Comparison of ENCODE assay signal across 1 cellular context in the genomic region with DNA sequence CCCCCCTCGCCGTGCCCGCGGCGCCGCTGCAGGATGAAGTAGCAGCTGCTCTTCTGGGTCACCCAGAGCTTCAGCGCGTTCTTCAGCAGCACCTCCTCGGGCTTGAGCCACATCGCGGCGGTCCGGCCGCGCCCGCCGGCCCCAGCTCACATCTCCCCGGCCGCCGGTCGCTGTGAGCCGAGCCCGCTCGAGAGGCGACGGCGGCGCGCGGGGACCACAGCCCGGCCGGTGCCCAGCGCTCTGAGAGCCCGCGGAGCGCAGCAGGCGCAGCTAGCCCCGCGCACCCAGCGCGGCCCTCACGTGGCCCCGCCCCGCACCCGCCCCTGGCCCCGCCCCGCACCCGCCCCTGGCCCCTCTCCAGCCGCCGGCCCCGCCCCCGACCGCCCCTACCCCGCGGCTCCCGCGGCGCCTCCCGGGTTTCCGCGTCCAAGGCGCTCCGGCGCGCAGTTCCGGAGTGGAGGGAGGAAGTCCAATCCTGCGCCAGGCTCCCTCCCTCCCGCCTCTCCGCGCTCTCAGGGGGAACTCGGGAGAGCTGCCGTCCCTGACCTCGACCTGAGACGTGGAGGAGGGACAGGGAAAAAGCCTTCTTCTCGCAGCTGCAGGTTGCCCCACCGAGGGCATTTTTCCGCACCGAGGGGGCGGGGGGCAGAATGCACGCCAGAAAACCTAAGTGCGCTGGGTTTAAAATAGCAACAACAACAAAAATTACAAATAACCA.
TF ChIP-seq lines count a peak whose summit lies in the region.

A gene (minus strand): TSS at position 242 of the 718 bp plus-strand sequence. CDS start 129 bp downstream, at position 113.

TF ChIP-seq in HepG2, 621 proteins besides CTCF, POLR2A, EP300 and RAD21 (continued from another document and continues in another):
- TF ChIP-seq, protein P1, sequence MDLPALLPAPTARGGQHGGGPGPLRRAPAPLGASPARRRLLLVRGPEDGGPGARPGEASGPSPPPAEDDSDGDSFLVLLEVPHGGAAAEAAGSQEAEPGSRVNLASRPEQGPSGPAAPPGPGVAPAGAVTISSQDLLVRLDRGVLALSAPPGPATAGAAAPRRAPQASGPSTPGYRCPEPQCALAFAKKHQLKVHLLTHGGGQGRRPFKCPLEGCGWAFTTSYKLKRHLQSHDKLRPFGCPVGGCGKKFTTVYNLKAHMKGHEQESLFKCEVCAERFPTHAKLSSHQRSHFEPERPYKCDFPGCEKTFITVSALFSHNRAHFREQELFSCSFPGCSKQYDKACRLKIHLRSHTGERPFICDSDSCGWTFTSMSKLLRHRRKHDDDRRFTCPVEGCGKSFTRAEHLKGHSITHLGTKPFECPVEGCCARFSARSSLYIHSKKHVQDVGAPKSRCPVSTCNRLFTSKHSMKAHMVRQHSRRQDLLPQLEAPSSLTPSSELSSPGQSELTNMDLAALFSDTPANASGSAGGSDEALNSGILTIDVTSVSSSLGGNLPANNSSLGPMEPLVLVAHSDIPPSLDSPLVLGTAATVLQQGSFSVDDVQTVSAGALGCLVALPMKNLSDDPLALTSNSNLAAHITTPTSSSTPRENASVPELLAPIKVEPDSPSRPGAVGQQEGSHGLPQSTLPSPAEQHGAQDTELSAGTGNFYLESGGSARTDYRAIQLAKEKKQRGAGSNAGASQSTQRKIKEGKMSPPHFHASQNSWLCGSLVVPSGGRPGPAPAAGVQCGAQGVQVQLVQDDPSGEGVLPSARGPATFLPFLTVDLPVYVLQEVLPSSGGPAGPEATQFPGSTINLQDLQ (CRISPR knock-in tag; IDR thresholded peaks at IDR 0.05): peak; percentile 47; the same call in 1 of the 2 replicates
- TF ChIP-seq ZNF782 (CRISPR knock-in tag; IDR thresholded peaks at IDR 0.05; ENCODE audit: borderline replicate concordance): no peak
- TF ChIP-seq ZFP82 (CRISPR knock-in tag; IDR thresholded peaks at IDR 0.05; ENCODE audit: borderline replicate concordance): peak; percentile 73; the same call in 1 of the 2 replicates
- TF ChIP-seq ZNF552 (CRISPR knock-in tag; IDR thresholded peaks at IDR 0.05; ENCODE audit: borderline replicate concordance): no peak
- TF ChIP-seq HMG20B (CRISPR knock-in tag; conservative IDR thresholded peaks at IDR 0.05): peak; percentile 16; the same call in 1 of the 2 replicates
- peak; percentile 66 for TF ChIP-seq ZMYM4 (CRISPR knock-in tag; IDR thresholded peaks at IDR 0.05)
- TF ChIP-seq SP2 (CRISPR knock-in tag; IDR thresholded peaks at IDR 0.05): no peak
- TF ChIP-seq SALL2 (CRISPR knock-in tag; IDR thresholded peaks at IDR 0.05): peak; percentile 32; the same call in 1 of the 2 replicates
- TF ChIP-seq, protein P2, sequence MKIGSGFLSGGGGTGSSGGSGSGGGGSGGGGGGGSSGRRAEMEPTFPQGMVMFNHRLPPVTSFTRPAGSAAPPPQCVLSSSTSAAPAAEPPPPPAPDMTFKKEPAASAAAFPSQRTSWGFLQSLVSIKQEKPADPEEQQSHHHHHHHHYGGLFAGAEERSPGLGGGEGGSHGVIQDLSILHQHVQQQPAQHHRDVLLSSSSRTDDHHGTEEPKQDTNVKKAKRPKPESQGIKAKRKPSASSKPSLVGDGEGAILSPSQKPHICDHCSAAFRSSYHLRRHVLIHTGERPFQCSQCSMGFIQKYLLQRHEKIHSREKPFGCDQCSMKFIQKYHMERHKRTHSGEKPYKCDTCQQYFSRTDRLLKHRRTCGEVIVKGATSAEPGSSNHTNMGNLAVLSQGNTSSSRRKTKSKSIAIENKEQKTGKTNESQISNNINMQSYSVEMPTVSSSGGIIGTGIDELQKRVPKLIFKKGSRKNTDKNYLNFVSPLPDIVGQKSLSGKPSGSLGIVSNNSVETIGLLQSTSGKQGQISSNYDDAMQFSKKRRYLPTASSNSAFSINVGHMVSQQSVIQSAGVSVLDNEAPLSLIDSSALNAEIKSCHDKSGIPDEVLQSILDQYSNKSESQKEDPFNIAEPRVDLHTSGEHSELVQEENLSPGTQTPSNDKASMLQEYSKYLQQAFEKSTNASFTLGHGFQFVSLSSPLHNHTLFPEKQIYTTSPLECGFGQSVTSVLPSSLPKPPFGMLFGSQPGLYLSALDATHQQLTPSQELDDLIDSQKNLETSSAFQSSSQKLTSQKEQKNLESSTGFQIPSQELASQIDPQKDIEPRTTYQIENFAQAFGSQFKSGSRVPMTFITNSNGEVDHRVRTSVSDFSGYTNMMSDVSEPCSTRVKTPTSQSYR (CRISPR knock-in tag; IDR thresholded peaks at IDR 0.05; ENCODE audit: borderline replicate concordance): 0 out of 2 replicates have a peak, but pooled peaks have one; percentile 9
- TF ChIP-seq HDAC1 (CRISPR knock-in tag; IDR thresholded peaks at IDR 0.05): peak; percentile 85
- TF ChIP-seq MIER3 (CRISPR knock-in tag; IDR thresholded peaks at IDR 0.05; ENCODE audit: borderline replicate concordance): no peak
- peak; percentile 75 for TF ChIP-seq ZNF746 (CRISPR knock-in tag; IDR thresholded peaks at IDR 0.05)
- peak; percentile 54 for TF ChIP-seq RXRB (CRISPR knock-in tag; IDR thresholded peaks at IDR 0.05; ENCODE audit: borderline replicate concordance)
- no peak for TF ChIP-seq ZNF367 (CRISPR knock-in tag; IDR thresholded peaks at IDR 0.05; ENCODE audit: borderline replicate concordance)
- no peak for TF ChIP-seq ZNF629 (CRISPR knock-in tag; conservative IDR thresholded peaks at IDR 0.05)
- TF ChIP-seq STAG1 (CRISPR knock-in tag; IDR thresholded peaks at IDR 0.05): 0 out of 2 replicates have a peak, but pooled peaks have one; percentile 10
- TF ChIP-seq ZSCAN29 (CRISPR knock-in tag; conservative IDR thresholded peaks at IDR 0.05): no peak
- TF ChIP-seq, protein P3, sequence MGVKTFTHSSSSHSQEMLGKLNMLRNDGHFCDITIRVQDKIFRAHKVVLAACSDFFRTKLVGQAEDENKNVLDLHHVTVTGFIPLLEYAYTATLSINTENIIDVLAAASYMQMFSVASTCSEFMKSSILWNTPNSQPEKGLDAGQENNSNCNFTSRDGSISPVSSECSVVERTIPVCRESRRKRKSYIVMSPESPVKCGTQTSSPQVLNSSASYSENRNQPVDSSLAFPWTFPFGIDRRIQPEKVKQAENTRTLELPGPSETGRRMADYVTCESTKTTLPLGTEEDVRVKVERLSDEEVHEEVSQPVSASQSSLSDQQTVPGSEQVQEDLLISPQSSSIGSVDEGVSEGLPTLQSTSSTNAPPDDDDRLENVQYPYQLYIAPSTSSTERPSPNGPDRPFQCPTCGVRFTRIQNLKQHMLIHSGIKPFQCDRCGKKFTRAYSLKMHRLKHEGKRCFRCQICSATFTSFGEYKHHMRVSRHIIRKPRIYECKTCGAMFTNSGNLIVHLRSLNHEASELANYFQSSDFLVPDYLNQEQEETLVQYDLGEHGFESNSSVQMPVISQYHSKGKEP (CRISPR knock-in tag; IDR thresholded peaks at IDR 0.05): no peak
- TF ChIP-seq ZSCAN31 (CRISPR knock-in tag; IDR thresholded peaks at IDR 0.05; ENCODE audit: low read depth): peak; percentile 70; the same call in 1 of the 2 replicates
- TF ChIP-seq ZNF737 (CRISPR knock-in tag; IDR thresholded peaks at IDR 0.05; ENCODE audit: borderline replicate concordance): 0 out of 2 replicates have a peak, but pooled peaks have one; percentile 11
- no peak for TF ChIP-seq ATF7 (IDR thresholded peaks at IDR 0.05)
- TF ChIP-seq ATF7 (CRISPR knock-in tag; IDR thresholded peaks at IDR 0.05): no peak
- no peak for TF ChIP-seq SMAD3 (CRISPR knock-in tag; IDR thresholded peaks at IDR 0.05)
- no peak for TF ChIP-seq CBX2 (IDR thresholded peaks at IDR 0.05; ENCODE audit: low read depth, low read length)
- no peak for TF ChIP-seq CBX2 (CRISPR knock-in tag; IDR thresholded peaks at IDR 0.05; ENCODE audit: low read depth)
- no peak; the same call in 1 of the 2 replicates for TF ChIP-seq MXD4 (CRISPR knock-in tag; IDR thresholded peaks at IDR 0.05)
- no peak for TF ChIP-seq RFX5 (IDR thresholded peaks at IDR 0.05; ENCODE audit: low read depth, low read length)
- TF ChIP-seq RXRA (CRISPR knock-in tag; IDR thresholded peaks at IDR 0.05): peak; percentile 37; the same call in 1 of the 2 replicates
- no peak; the same call in 1 of the 2 replicates for TF ChIP-seq ZNF160 (CRISPR knock-in tag; IDR thresholded peaks at IDR 0.05)
- TF ChIP-seq XBP1 (CRISPR knock-in tag; IDR thresholded peaks at IDR 0.05): no peak
- TF ChIP-seq PAWR (CRISPR knock-in tag; IDR thresholded peaks at IDR 0.05; ENCODE audit: borderline replicate concordance): no peak
- TF ChIP-seq HHEX (CRISPR knock-in tag; IDR thresholded peaks at IDR 0.05): no peak
- TF ChIP-seq, protein P4, sequence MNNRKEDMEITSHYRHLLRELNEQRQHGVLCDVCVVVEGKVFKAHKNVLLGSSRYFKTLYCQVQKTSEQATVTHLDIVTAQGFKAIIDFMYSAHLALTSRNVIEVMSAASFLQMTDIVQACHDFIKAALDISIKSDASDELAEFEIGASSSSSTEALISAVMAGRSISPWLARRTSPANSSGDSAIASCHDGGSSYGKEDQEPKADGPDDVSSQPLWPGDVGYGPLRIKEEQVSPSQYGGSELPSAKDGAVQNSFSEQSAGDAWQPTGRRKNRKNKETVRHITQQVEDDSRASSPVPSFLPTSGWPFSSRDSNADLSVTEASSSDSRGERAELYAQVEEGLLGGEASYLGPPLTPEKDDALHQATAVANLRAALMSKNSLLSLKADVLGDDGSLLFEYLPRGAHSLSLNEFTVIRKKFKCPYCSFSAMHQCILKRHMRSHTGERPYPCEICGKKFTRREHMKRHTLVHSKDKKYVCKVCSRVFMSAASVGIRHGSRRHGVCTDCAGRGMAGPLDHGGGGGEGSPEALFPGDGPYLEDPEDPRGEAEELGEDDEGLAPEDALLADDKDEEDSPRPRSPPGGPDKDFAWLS (CRISPR knock-in tag; IDR thresholded peaks at IDR 0.05; ENCODE audit: borderline replicate concordance): no peak
- TF ChIP-seq, protein P5, sequence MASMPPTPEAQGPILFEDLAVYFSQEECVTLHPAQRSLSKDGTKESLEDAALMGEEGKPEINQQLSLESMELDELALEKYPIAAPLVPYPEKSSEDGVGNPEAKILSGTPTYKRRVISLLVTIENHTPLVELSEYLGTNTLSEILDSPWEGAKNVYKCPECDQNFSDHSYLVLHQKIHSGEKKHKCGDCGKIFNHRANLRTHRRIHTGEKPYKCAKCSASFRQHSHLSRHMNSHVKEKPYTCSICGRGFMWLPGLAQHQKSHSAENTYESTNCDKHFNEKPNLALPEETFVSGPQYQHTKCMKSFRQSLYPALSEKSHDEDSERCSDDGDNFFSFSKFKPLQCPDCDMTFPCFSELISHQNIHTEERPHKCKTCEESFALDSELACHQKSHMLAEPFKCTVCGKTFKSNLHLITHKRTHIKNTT (CRISPR knock-in tag; IDR thresholded peaks at IDR 0.05): no peak
- TF ChIP-seq, protein P6, sequence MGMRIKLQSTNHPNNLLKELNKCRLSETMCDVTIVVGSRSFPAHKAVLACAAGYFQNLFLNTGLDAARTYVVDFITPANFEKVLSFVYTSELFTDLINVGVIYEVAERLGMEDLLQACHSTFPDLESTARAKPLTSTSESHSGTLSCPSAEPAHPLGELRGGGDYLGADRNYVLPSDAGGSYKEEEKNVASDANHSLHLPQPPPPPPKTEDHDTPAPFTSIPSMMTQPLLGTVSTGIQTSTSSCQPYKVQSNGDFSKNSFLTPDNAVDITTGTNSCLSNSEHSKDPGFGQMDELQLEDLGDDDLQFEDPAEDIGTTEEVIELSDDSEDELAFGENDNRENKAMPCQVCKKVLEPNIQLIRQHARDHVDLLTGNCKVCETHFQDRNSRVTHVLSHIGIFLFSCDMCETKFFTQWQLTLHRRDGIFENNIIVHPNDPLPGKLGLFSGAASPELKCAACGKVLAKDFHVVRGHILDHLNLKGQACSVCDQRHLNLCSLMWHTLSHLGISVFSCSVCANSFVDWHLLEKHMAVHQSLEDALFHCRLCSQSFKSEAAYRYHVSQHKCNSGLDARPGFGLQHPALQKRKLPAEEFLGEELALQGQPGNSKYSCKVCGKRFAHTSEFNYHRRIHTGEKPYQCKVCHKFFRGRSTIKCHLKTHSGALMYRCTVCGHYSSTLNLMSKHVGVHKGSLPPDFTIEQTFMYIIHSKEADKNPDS (CRISPR knock-in tag; IDR thresholded peaks at IDR 0.05): no peak
- TF ChIP-seq YEATS2 (CRISPR knock-in tag; IDR thresholded peaks at IDR 0.05; ENCODE audit: borderline replicate concordance): peak; percentile 20; the same call in 1 of the 2 replicates
- no peak for TF ChIP-seq CEBPB (IDR thresholded peaks at IDR 0.05; ENCODE audit: borderline replicate concordance, low read depth, low read length)
- no peak for TF ChIP-seq BORCS8-MEF2B (CRISPR knock-in tag; IDR thresholded peaks at IDR 0.05)
- TF ChIP-seq CCAR2 (optimal IDR thresholded peaks at IDR 0.05; ENCODE audit: low read depth, low read length): no peak
- TF ChIP-seq ZNF720 (CRISPR knock-in tag; IDR thresholded peaks at IDR 0.05): no peak
- no peak for TF ChIP-seq ZFYVE20 (CRISPR knock-in tag; IDR thresholded peaks at IDR 0.05; ENCODE audit: borderline replicate concordance, low read depth)
- peak; percentile 86 for TF ChIP-seq NR2F6 (IDR thresholded peaks at IDR 0.05)
- peak; percentile 93 for TF ChIP-seq NR2F6 (CRISPR knock-in tag; IDR thresholded peaks at IDR 0.05)
- TF ChIP-seq ZNF761 (CRISPR knock-in tag; conservative IDR thresholded peaks at IDR 0.05): peak; percentile 46; the same call in 1 of the 2 replicates
- TF ChIP-seq, protein P7, sequence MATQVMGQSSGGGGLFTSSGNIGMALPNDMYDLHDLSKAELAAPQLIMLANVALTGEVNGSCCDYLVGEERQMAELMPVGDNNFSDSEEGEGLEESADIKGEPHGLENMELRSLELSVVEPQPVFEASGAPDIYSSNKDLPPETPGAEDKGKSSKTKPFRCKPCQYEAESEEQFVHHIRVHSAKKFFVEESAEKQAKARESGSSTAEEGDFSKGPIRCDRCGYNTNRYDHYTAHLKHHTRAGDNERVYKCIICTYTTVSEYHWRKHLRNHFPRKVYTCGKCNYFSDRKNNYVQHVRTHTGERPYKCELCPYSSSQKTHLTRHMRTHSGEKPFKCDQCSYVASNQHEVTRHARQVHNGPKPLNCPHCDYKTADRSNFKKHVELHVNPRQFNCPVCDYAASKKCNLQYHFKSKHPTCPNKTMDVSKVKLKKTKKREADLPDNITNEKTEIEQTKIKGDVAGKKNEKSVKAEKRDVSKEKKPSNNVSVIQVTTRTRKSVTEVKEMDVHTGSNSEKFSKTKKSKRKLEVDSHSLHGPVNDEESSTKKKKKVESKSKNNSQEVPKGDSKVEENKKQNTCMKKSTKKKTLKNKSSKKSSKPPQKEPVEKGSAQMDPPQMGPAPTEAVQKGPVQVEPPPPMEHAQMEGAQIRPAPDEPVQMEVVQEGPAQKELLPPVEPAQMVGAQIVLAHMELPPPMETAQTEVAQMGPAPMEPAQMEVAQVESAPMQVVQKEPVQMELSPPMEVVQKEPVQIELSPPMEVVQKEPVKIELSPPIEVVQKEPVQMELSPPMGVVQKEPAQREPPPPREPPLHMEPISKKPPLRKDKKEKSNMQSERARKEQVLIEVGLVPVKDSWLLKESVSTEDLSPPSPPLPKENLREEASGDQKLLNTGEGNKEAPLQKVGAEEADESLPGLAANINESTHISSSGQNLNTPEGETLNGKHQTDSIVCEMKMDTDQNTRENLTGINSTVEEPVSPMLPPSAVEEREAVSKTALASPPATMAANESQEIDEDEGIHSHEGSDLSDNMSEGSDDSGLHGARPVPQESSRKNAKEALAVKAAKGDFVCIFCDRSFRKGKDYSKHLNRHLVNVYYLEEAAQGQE (IDR thresholded peaks at IDR 0.05; ENCODE audit: borderline replicate concordance in 1 of 2, low read depth in 1 of 2, low read length in 2 of 2): no peak
- no peak for TF ChIP-seq NFIC (IDR thresholded peaks at IDR 0.05; ENCODE audit: low read length)
- peak; percentile 35; the same call in 1 of the 2 replicates for TF ChIP-seq TBX2 (CRISPR knock-in tag; IDR thresholded peaks at IDR 0.05; ENCODE audit: borderline replicate concordance)
- TF ChIP-seq SIX1 (CRISPR knock-in tag; IDR thresholded peaks at IDR 0.05; ENCODE audit: borderline replicate concordance): no peak
- no peak for TF ChIP-seq ARNTL (CRISPR knock-in tag; IDR thresholded peaks at IDR 0.05)
- no peak for TF ChIP-seq ONECUT2 (CRISPR knock-in tag; IDR thresholded peaks at IDR 0.05)
- TF ChIP-seq SMYD3 (CRISPR knock-in tag; IDR thresholded peaks at IDR 0.05): no peak
- TF ChIP-seq RFX1 (IDR thresholded peaks at IDR 0.05): no peak
